In the genomic region with DNA sequence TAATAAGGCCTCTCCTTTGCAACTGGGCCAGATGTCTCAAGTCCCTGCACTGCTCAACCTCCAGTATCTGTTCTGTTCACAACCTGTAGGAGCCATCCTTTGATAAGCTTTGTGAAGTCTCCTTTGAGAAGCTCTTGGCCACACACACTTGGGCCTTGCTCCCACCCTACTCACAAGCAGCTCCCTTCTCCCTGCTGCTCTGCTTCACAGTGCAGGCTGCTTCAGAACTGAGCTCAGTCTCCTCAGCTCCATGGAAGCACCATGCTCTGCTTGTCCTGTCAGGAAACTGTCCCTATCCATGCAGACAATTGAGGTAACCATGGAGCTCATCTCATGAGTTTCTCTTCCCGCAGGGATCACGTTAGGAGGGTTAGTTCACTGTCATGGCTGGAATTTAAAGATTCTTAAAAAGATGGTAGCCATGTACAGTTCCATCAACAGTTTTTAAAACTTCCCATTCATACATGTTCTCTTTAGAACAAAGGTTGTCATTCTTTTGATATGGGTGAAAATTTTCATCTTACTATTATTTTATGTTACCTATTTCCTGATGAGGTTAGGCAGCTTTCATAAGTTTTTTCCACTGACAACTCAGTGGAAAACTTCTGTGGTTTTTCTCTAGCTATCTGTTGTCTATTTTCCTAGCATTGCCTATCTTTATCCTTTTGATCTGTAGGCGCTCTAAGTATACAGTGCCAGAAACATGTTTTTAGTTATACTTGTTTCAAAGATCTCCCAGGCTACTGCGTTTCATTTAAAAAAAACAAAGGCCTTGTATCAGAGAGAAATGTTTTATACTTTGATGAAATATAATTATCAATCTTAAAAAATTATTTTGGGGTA, we compare ENCODE assay signal across 17 cellular contexts.
"Had no signal": no experiment of that assay in that cellular context is flagged by ENCODE, and none has a peak within 500 bp of the region (broad histone marks: within the 10 kb centered on the region; RNA-seq: fewer than 3 reads in every experiment).

No MANE protein-coding gene starts in this region.

- H3K4me3 Mint-ChIP-seq: activated CD4-positive, alpha-beta T cell treated with anti-CD3 and anti-CD28 coated beads, Interleukin-2, amount 10 ng/mL, durations not matched to agents 7 days and 5 days; neural progenitor cell; WTC11 had no signal

- H3K27me3 ChIP-seq: adrenal gland, colonic mucosa, esophagus squamous epithelium, neural progenitor cell, ovary, sigmoid colon, spleen had no signal

- H2AFZ ChIP-seq: neural progenitor cell had no signal

- H3K4me3 ChIP-seq: adrenal gland, colonic mucosa, esophagus squamous epithelium, neural progenitor cell, ovary, sigmoid colon, spleen, thoracic aorta had no signal

- H3K4me1 ChIP-seq: adrenal gland, colonic mucosa, esophagus squamous epithelium, neural progenitor cell, sigmoid colon, spleen had no signal

- H3K36me3 ChIP-seq: adrenal gland, colonic mucosa, neural progenitor cell, ovary, thoracic aorta had no signal

- H3K27ac ChIP-seq: adrenal gland, colonic mucosa, esophagus squamous epithelium, neural progenitor cell, ovary, sigmoid colon, spleen, thoracic aorta had no signal

- H3K9me3 ChIP-seq: adrenal gland, colonic mucosa, esophagus squamous epithelium, ovary, SK-N-SH had no signal

- H3K4me1 Mint-ChIP-seq: neural progenitor cell, WTC11 had no signal

- H3K27ac Mint-ChIP-seq: activated CD4-positive, alpha-beta T cell treated with anti-CD3 and anti-CD28 coated beads, Interleukin-2, amount 10 ng/mL, durations not matched to agents 7 days and 5 days; neural progenitor cell; WTC11 had no signal

- H3K4me2 ChIP-seq: neural progenitor cell, SK-N-SH had no signal

- H3K9me2 ChIP-seq: SK-N-SH had no signal

- H3K9ac ChIP-seq: neural progenitor cell, SK-N-SH had no signal

- H3K36me3 Mint-ChIP-seq: WTC11 had no signal

- H3K27me3 Mint-ChIP-seq: activated CD4-positive, alpha-beta T cell treated with anti-CD3 and anti-CD28 coated beads, Interleukin-2, amount 10 ng/mL, durations not matched to agents 7 days and 5 days had no signal

- DNase-seq: activated CD4-positive, alpha-beta T cell treated with anti-CD3 and anti-CD28 coated beads, Interleukin-2, amount 10 ng/mL, durations not matched to agents 7 days and 5 days; activated effector memory CD4-positive, alpha-beta T cell treated with anti-CD3 and anti-CD28 coated beads, Interleukin-2, amount 50 U/mL, for 16 hours; adrenal gland; colonic mucosa; esophagus squamous epithelium; foreskin fibroblast; hippocampal formation; midbrain; ovary; sigmoid colon; SK-N-SH; spleen; T-helper 1 cell had no signal

- ATAC-seq: left lobe of liver, WTC11 had no signal
